Comparison of ENCODE assay signal across 14 cellular contexts in the genomic region with DNA sequence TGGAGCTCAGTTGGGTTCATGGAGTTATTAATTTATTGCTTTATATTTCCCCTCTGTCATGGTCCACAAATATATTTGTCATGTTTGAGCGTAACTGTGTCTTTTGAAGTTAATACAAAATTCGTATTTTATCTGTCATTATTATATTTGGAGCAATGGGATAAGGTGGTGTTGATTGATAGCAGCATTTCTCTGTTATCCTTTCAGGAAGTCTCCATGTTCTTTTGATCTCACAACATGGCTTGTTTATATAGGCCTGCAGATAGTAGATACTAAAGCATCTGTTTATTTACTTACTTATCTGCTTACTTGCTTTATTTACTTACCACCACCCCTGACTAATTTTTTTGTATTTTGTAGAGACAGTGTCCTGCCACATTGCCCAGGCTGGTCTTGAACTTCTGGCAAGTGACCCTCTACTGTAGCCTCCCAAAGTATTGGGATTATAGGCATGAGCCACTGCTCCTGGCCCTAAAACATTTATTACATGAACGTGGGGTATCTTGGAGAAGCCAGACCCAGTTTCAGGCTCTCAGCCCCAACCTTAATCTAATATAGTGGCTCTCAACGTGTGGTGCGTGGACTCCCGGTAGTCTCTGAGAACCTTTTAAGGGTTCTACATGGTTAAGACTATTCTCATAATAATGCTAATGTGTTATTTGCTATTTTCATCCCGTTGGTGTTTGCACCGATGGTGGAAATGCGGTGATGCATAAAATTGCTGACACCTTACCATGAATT.
A peak's percentile ranks its signal among the peaks of the same experiment; 100 is the strongest.
DNase-seq lines count a peak whose midpoint lies in the region; ATAC-seq, FAIRE-seq and TF ChIP-seq lines count a peak whose summit lies in the region.
"Had no signal": no experiment of that assay in that cellular context is flagged by ENCODE, and none has a peak within 500 bp of the region (broad histone marks: within the 10 kb centered on the region; RNA-seq: fewer than 3 reads in every experiment).

No MANE protein-coding gene starts in this region.

- no peak for FAIRE-seq in HepG2 (lab: Jason Lieb, UNC)
- FAIRE-seq: GM12878, H1, pancreas, small intestine had no signal

- no peak overlapping the region for H2AFZ ChIP-seq in HepG2 (ENCODE audit: low read length)

- intact Hi-C loops in HepG2 (cut with micrococcal nuclease; ENCODE audit: unreplicated experiment) (no loop called here), right lobe of liver (cut with DNase I) (no loop called here), sigmoid colon (cut with DNase I) (no loop called here)

- H4K20me1 ChIP-seq in HepG2 (ENCODE audit: insufficient read depth, low read length), result no peaks in the 10 kb centered on the region; the same call in 1 of the 2 replicates

- POLR2A ChIA-PET in HepG2 (lab: Yijun Ruan, JAX), result no interaction called here

- WGBS in HepG2 (ENCODE audit: low lambda C conversion rate), result 92% methylated on average over 9 of the region's 9 CpGs
- 73% methylated on average over 6 of the region's 9 CpGs for WGBS in right lobe of liver (ENCODE audit: insufficient coverage, low coverage, low lambda C conversion rate, missing lambda C conversion rate)
- WGBS in sigmoid colon, 2 donors, result 90 to 94% methylated on average over 9 of the region's 9 CpGs

- TF ChIP-seq CTCF in HepG2 (CRISPR knock-in tag; IDR thresholded peaks at IDR 0.05) (no peak), right lobe of liver (IDR thresholded peaks at IDR 0.05) (no peak), LNCaP clone FGC (IDR thresholded peaks at IDR 0.05; ENCODE audit: control insufficient read depth, extremely low read depth, insufficient read depth) (no peak), sigmoid colon (IDR thresholded peaks at IDR 0.05) (no peak)

- H3K9me3 Mint-ChIP-seq in activated naive CD8-positive, alpha-beta T cell (ENCODE audit: low read depth), result no peaks in the 10 kb centered on the region
- no peaks in the 10 kb centered on the region for H3K9me3 Mint-ChIP-seq in stimulated activated naive B cell treated with anti-CD40 and anti-IgM and Interleukin-4, amounts not matched to agents 10 μg/mL and 1 μg/mL and 100 μg/mL, for 72 hours

- DNase-seq in HepG2 (ENCODE audit: low spot score), result peak; percentile 49
- DNase-seq in right lobe of liver, result no peak
- peak; percentile 4 for DNase-seq in LNCaP clone FGC (ENCODE audit: low read depth)
- DNase-seq in stimulated activated naive B cell treated with anti-CD40 and anti-IgM and Interleukin-4, amounts not matched to agents 10 μg/mL and 1 μg/mL and 100 μg/mL, for 72 hours, result no peak
- DNase-seq in midbrain (lab: John Stamatoyannopoulos, UW), result no peak
- DNase-seq in RKO (ENCODE audit: low spot score), result no peak
- DNase-seq in sigmoid colon, result no peak
- DNase-seq: MM.1S, NCI-H2171, pancreas had no signal

- no peak overlapping the region for H3K4me2 ChIP-seq in HepG2 (ENCODE audit: low read depth, low read length)

- H3K27ac Mint-ChIP-seq in activated naive CD8-positive, alpha-beta T cell, result peak overlapping the region; percentile 93
- peak overlapping the region; percentile 87 for H3K27ac Mint-ChIP-seq in stimulated activated naive B cell treated with anti-CD40 and anti-IgM and Interleukin-4, amounts not matched to agents 10 μg/mL and 1 μg/mL and 100 μg/mL, for 72 hours

- peaks cover 86% of the 10 kb centered on the region for H3K79me2 ChIP-seq in HepG2 (ENCODE audit: insufficient read depth, low read length)

- ATAC-seq in HepG2, result peak; percentile 39; the same call in 1 of the 3 replicates
- no peak for ATAC-seq in right lobe of liver
- no peak for ATAC-seq in stimulated activated naive B cell treated with anti-CD40 and anti-IgM and Interleukin-4, amounts not matched to agents 10 μg/mL and 1 μg/mL and 100 μg/mL, for 72 hours (replicated peaks)
- ATAC-seq: GM12878 had no signal

- no peak overlapping the region for H3K27ac ChIP-seq in HepG2 (ENCODE audit: extremely low read length, insufficient read depth, low read length)
- H3K27ac ChIP-seq in right lobe of liver, result no peak overlapping the region
- H3K27ac ChIP-seq in sigmoid colon, result no peak overlapping the region
- H3K27ac ChIP-seq: pancreas had no signal

- TF ChIP-seq RAD21 in HepG2 (CRISPR knock-in tag; IDR thresholded peaks at IDR 0.05), result no peak

- H3K27me3 ChIP-seq in HepG2 (ENCODE audit: control insufficient read depth in 1 of 2, insufficient read depth in 2 of 2, low read length in 2 of 2) (no peaks in the 10 kb centered on the region), right lobe of liver (no peaks in the 10 kb centered on the region), sigmoid colon (no peaks in the 10 kb centered on the region)
- H3K27me3 ChIP-seq: pancreas had no signal

- no peaks in the 10 kb centered on the region for H3K27me3 Mint-ChIP-seq in activated naive CD8-positive, alpha-beta T cell
- no peaks in the 10 kb centered on the region for H3K27me3 Mint-ChIP-seq in stimulated activated naive B cell treated with anti-CD40 and anti-IgM and Interleukin-4, amounts not matched to agents 10 μg/mL and 1 μg/mL and 100 μg/mL, for 72 hours

- H3K4me1 ChIP-seq in HepG2 (ENCODE audit: insufficient read depth, low read length), result peaks cover 47% of the 10 kb centered on the region
- peaks cover 0 to 13% (median 3%) of the 10 kb centered on the region in 4 donors for H3K4me1 ChIP-seq in right lobe of liver
- peaks cover 0 to 22% (median 17%) of the 10 kb centered on the region in 4 donors for H3K4me1 ChIP-seq in sigmoid colon

- no TSS peak for BruUV-seq in HepG2 (replicated peaks; lab: Mats Ljungman, UMichigan)

- no peak overlapping the region for H3K4me3 ChIP-seq in HepG2 (replicated peaks in 1 of 3; ENCODE audit: insufficient read depth in 1 of 3, low read depth in 2 of 3, low read length in 3 of 3)
- H3K4me3 ChIP-seq in right lobe of liver, result no peak overlapping the region
- H3K4me3 ChIP-seq in LNCaP clone FGC (ENCODE audit: low read depth, low read length), result no peak overlapping the region
- no peak overlapping the region for H3K4me3 ChIP-seq in sigmoid colon
- H3K4me3 ChIP-seq: GM12878, pancreas had no signal

- CTCF ChIA-PET in HepG2 (lab: Yijun Ruan, JAX; ENCODE audit: low intra/inter-chr PET ratio, low total read pairs), result no interaction called here

- in situ Hi-C loops in HepG2 (cut with HindIII; ENCODE audit: extremely low pct_ligation_motif_present, low pct_unique_long_range_greater_than_20kb), result no loop called here

- H3K9me3 ChIP-seq in HepG2 (ENCODE audit: low read length) (no peaks in the 10 kb centered on the region), right lobe of liver (no peaks in the 10 kb centered on the region), sigmoid colon (no peaks in the 10 kb centered on the region)
- H3K9me3 ChIP-seq: pancreas had no signal

- no peak for TF ChIP-seq POLR2A in HepG2 (IDR thresholded peaks at IDR 0.05; ENCODE audit: insufficient read depth in 1 of 2, low read depth in 2 of 2, low read length in 2 of 2)
- TF ChIP-seq POLR2A in right lobe of liver (IDR thresholded peaks at IDR 0.05), result no peak
- TF ChIP-seq POLR2A in sigmoid colon (IDR thresholded peaks at IDR 0.05), result no peak

- TF ChIP-seq EP300 in HepG2 (IDR thresholded peaks at IDR 0.05; ENCODE audit: low read depth in 2 of 2, low read length in 2 of 2), result no peak
- TF ChIP-seq EP300 in HepG2 (CRISPR knock-in tag; IDR thresholded peaks at IDR 0.05; ENCODE audit: borderline replicate concordance), result no peak
- TF ChIP-seq EP300 in sigmoid colon (IDR thresholded peaks at IDR 0.05), result no peak

- no peak overlapping the region for H3K9ac ChIP-seq in HepG2 (ENCODE audit: insufficient read depth, low read depth, low read length)

- H3K36me3 Mint-ChIP-seq in activated naive CD8-positive, alpha-beta T cell, result peaks cover 31% of the 10 kb centered on the region
- peaks cover 36 to 53% of the 10 kb centered on the region in 2 donors for H3K36me3 Mint-ChIP-seq in stimulated activated naive B cell treated with anti-CD40 and anti-IgM and Interleukin-4, amounts not matched to agents 10 μg/mL and 1 μg/mL and 100 μg/mL, for 72 hours

- H3K4me1 Mint-ChIP-seq in activated naive CD8-positive, alpha-beta T cell (ENCODE audit: low read depth), result peaks cover 89% of the 10 kb centered on the region
- peaks cover 51 to 68% of the 10 kb centered on the region in 2 donors for H3K4me1 Mint-ChIP-seq in stimulated activated naive B cell treated with anti-CD40 and anti-IgM and Interleukin-4, amounts not matched to agents 10 μg/mL and 1 μg/mL and 100 μg/mL, for 72 hours

- H3K36me3 ChIP-seq in HepG2 (replicated peaks in 1 of 2; ENCODE audit: control insufficient read depth in 1 of 2, insufficient read depth in 2 of 2, low read length in 2 of 2) (peaks cover 4 to 16% of the 10 kb centered on the region in 2 experiments; a peak in 4 of 5 replicates), right lobe of liver (no peaks in the 10 kb centered on the region), sigmoid colon (no peaks in the 10 kb centered on the region)
- H3K36me3 ChIP-seq: pancreas had no signal

- H3K4me3 Mint-ChIP-seq in activated naive CD8-positive, alpha-beta T cell, result peak overlapping the region; percentile 72
- no peak overlapping the region for H3K4me3 Mint-ChIP-seq in stimulated activated naive B cell treated with anti-CD40 and anti-IgM and Interleukin-4, amounts not matched to agents 10 μg/mL and 1 μg/mL and 100 μg/mL, for 72 hours

TF ChIP-seq in HepG2, 621 proteins besides CTCF, POLR2A, EP300 and RAD21 (continues in another document):
- TF ChIP-seq NKX3-1 (CRISPR knock-in tag; IDR thresholded peaks at IDR 0.05) (no peak), RCOR2 (CRISPR knock-in tag; IDR thresholded peaks at IDR 0.05) (no peak), REXO4 (CRISPR knock-in tag; IDR thresholded peaks at IDR 0.05; ENCODE audit: borderline replicate concordance) (no peak), MBD4 (IDR thresholded peaks at IDR 0.05; ENCODE audit: borderline replicate concordance, low read length) (peak; percentile 55; the same call in 1 of the 2 replicates), EZH2 (conservative IDR thresholded peaks at IDR 0.05; ENCODE audit: low read depth, low read length) (no peak), ZNF615 (CRISPR knock-in tag; IDR thresholded peaks at IDR 0.05; ENCODE audit: borderline replicate concordance) (no peak), ZNF263 (CRISPR knock-in tag; IDR thresholded peaks at IDR 0.05) (no peak), TGIF2 (CRISPR knock-in tag; IDR thresholded peaks at IDR 0.05) (no peak)
- TF ChIP-seq, protein P1, sequence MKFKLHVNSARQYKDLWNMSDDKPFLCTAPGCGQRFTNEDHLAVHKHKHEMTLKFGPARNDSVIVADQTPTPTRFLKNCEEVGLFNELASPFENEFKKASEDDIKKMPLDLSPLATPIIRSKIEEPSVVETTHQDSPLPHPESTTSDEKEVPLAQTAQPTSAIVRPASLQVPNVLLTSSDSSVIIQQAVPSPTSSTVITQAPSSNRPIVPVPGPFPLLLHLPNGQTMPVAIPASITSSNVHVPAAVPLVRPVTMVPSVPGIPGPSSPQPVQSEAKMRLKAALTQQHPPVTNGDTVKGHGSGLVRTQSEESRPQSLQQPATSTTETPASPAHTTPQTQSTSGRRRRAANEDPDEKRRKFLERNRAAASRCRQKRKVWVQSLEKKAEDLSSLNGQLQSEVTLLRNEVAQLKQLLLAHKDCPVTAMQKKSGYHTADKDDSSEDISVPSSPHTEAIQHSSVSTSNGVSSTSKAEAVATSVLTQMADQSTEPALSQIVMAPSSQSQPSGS (CRISPR knock-in tag; IDR thresholded peaks at IDR 0.05), result no peak

Comparison
In these comparisons a context has a peak if more than half of its experiments do, and no peak if none do; other contexts are left out.
1. DNase-seq: peak in HepG2 (single experiment) and LNCaP clone FGC (single experiment); none in right lobe of liver (0 of 3), stimulated activated naive B cell treated with anti-CD40 and anti-IgM and Interleukin-4, amounts not matched to agents 10 μg/mL and 1 μg/mL and 100 μg/mL, for 72 hours (single experiment), midbrain (single experiment), RKO (single experiment) and sigmoid colon (single experiment).